Comparison of ENCODE assay signal across 8 cellular contexts in genomic region chr1:112714313-112715263, GRCh38. TPM values are rescaled to one million over a fixed set of nuclear protein-coding genes. Genes with fewer than 3 reads are reported as not detected.
DNase-seq lines count a peak whose midpoint lies in the region; ATAC-seq and TF ChIP-seq lines count a peak whose summit lies in the region.

No MANE protein-coding gene starts in this region.

- peak; percentile 34 for TF ChIP-seq CTCF in Panc1 (IDR thresholded peaks at IDR 0.05)

- peak; percentile 43 for DNase-seq in COLO668 (lab: John Stamatoyannopoulos, UW; ENCODE audit: unreplicated experiment)
- DNase-seq in GM23248: peak; percentile 60
- no peak for DNase-seq in Panc1 (ENCODE audit: low read depth, low spot score)
- DNase-seq in effector CD8-positive, alpha-beta T cell (lab: John Stamatoyannopoulos, UW): peak; percentile 28
- no peak for DNase-seq in NCI-H128 (lab: John Stamatoyannopoulos, UW; ENCODE audit: unreplicated experiment)
- no peak for DNase-seq in GM19240 (ENCODE audit: insufficient read length, low spot score)

- peak overlapping the region; percentile 74 for H2AFZ ChIP-seq in GM23248

- in situ Hi-C loops in GM23248 (cut with MboI) (no loop called here), Panc1 (cut with HindIII; ENCODE audit: low pct_unique_long_range_greater_than_20kb, low sequenced_read_pairs) (no loop called here)

- peak overlapping the region; percentile 69 for H3K4me2 ChIP-seq in GM23248 (ENCODE audit: unreplicated experiment)

- CTCF ChIA-PET in Panc1 (lab: Charles Lee): interaction anchor here (0.5 to 3.2 kb wide), 5 partner anchors 90 to 1784 kb away, joined by 3 to 39 read pairs (median 5); partner anchors contain the start of gene LRIG2

- intact Hi-C loops in Panc1 (cut with micrococcal nuclease; ENCODE audit: unreplicated experiment): loop anchor here (5.0 kb wide), 1 partner anchor 328 kb away; no protein-coding TSS in a partner anchor

- ATAC-seq in Panc1: peak; percentile 49
- ATAC-seq in GM18519 (IDR thresholded peaks at IDR 0.05; ENCODE audit: low FRiP score, unreplicated experiment): no peak

- no peaks in the 10 kb centered on the region for H3K9me2 ChIP-seq in GM23248 (ENCODE audit: insufficient read depth)

- H3K27me3 ChIP-seq in GM23248 (replicated peaks; ENCODE audit: insufficient read depth): no peaks in the 10 kb centered on the region
- no peaks in the 10 kb centered on the region for H3K27me3 ChIP-seq in Panc1 (ENCODE audit: control insufficient read depth, insufficient read depth, low read length)
- H3K27me3 ChIP-seq in muscle layer of colon (ENCODE audit: control insufficient read depth in 1 of 2, insufficient read depth in 2 of 2, low read length in 2 of 2): peaks cover 0 to 2% of the 10 kb centered on the region in 2 donors

- H3K36me3 ChIP-seq in GM23248 (ENCODE audit: low read depth) (no peaks in the 10 kb centered on the region), Panc1 (ENCODE audit: control insufficient read depth, insufficient read depth, low read length) (no peaks in the 10 kb centered on the region), muscle layer of colon (ENCODE audit: insufficient read depth, low read length) (no peaks in the 10 kb centered on the region)

- H3K27ac ChIP-seq in GM23248 (no peak overlapping the region), Panc1 (ENCODE audit: low read length) (no peak overlapping the region), muscle layer of colon (ENCODE audit: low read depth, low read length) (peak overlapping the region; percentile 48)

- peaks cover 5% of the 10 kb centered on the region for H3F3A ChIP-seq in GM23248 (ENCODE audit: insufficient read depth)

- H3K9ac ChIP-seq in GM23248 (peak overlapping the region; percentile 9; the same call in 1 of the 2 replicates), muscle layer of colon (ENCODE audit: low read length) (no peak overlapping the region)

- H3K9me3 ChIP-seq in GM23248 (ENCODE audit: low read depth): no peaks in the 10 kb centered on the region
- H3K9me3 ChIP-seq in Panc1 (ENCODE audit: control insufficient read depth, insufficient read depth, low read depth, low read length): no peaks in the 10 kb centered on the region
- no peaks in the 10 kb centered on the region for H3K9me3 ChIP-seq in muscle layer of colon (ENCODE audit: low read length)

- H3K79me2 ChIP-seq in GM23248 (ENCODE audit: insufficient read depth): no peaks in the 10 kb centered on the region

- POLR2A ChIA-PET in Panc1 (lab: Charles Lee): no interaction called here

- H3K4me3 ChIP-seq in GM23248 (peak overlapping the region; percentile 70), Panc1 (ENCODE audit: low read depth in 2 of 2, low read length in 2 of 2) (peak overlapping the region; percentile 53), muscle layer of colon (ENCODE audit: low read depth in 1 of 2, low read length in 2 of 2) (peak overlapping the region; percentile 79 to 83)

- WGBS in GM23248 (ENCODE audit: low coverage in 1 of 2, low lambda C conversion rate in 2 of 2, missing lambda C conversion rate in 2 of 2), 2 experiments: 1 to 2% methylated on average over 59 to 75 of the region's 86 CpGs

- peaks cover 3% of the 10 kb centered on the region for H3K4me1 ChIP-seq in GM23248 (ENCODE audit: insufficient read depth)
- no peaks in the 10 kb centered on the region; the same call in 1 of the 2 replicates for H3K4me1 ChIP-seq in Panc1 (ENCODE audit: control insufficient read depth, insufficient read depth, low read length)
- peaks cover 8% of the 10 kb centered on the region for H3K4me1 ChIP-seq in muscle layer of colon (ENCODE audit: insufficient read depth, low read length)

- H4K20me1 ChIP-seq in GM23248 (ENCODE audit: insufficient read depth): no peaks in the 10 kb centered on the region

- no TSS peak for BruUV-seq in Panc1 (replicated peaks; lab: Mats Ljungman, UMichigan)

RNA-seq across cellular contexts. Expression of gene PPM1J, which starts 0.5 kb away (rescaled TPM):
- 0.13 and 0.54 TPM in 2 replicates for total RNA-seq in GM23248 (2014; rRNA removed; shearing (Covaris generic))
- polyA plus RNA-seq in GM23248 (2016; fragmentation: Nextera tagmentation; extraction: Ambion mirVana): 0.95 and 1.5 TPM in 2 replicates
- total RNA-seq in Panc1 (2021; ENCODE audit: unreplicated experiment): 0.51 TPM
- polyA plus RNA-seq in Panc1 (2012; ENCODE audit: insufficient read length): 0.91 TPM

RNA-seq across cellular contexts. Expression of gene RHOC, which starts 7.7 kb away (rescaled TPM):
- total RNA-seq in GM23248 (2014; rRNA removed; shearing (Covaris generic)): 486 and 625 TPM in 2 replicates
- polyA plus RNA-seq in GM23248 (2016; fragmentation: Nextera tagmentation; extraction: Ambion mirVana): 711 and 762 TPM in 2 replicates
- 197 TPM for total RNA-seq in Panc1 (2021; ENCODE audit: unreplicated experiment)
- 427 TPM for polyA plus RNA-seq in Panc1 (2012; ENCODE audit: insufficient read length)

RNA-seq across cellular contexts. Expression of gene MOV10, which starts 40.1 kb away (rescaled TPM):
- total RNA-seq in GM23248 (2014; rRNA removed; shearing (Covaris generic)): 16.5 and 24.9 TPM in 2 replicates
- polyA plus RNA-seq in GM23248 (2016; fragmentation: Nextera tagmentation; extraction: Ambion mirVana): 29.1 and 31.1 TPM in 2 replicates
- 106 TPM for total RNA-seq in Panc1 (2021; ENCODE audit: unreplicated experiment)
- 88.0 TPM for polyA plus RNA-seq in Panc1 (2012; ENCODE audit: insufficient read length)

Comparison
In these comparisons a context has a peak if more than half of its experiments do, and no peak if none do; other contexts are left out.
1. DNase-seq: peak in COLO668 (single experiment), GM23248 (single experiment) and effector CD8-positive, alpha-beta T cell (single experiment); none in Panc1 (single experiment), NCI-H128 (single experiment) and GM19240 (single experiment).
2. Peak in every context shown above with its lines, with median percentiles within 50 percentile points of each other: H3K4me3 ChIP-seq.